ENCODE assay signal across 5 cellular contexts in the genomic region with DNA sequence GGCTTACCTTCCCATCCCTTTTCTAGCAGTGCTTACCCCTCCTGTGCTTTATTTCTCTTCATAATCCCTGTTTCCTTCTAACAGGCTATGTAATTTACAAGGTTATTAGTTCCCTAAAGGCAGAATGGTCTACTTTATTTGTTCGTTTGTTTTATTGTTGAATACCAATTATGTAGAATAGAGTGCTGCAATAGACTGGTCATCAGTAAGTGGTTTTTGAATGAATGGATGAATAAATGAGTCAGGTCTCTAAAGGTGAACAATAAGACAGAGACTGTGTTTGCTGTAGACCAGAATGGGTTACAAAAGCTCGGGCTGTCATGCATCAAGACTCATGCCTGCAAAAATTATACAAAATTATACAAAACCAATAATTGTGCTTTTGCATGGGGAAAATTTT.
"Had no signal": no experiment of that assay in that cellular context is flagged by ENCODE, and none has a peak within 500 bp of the region (broad histone marks: within the 10 kb centered on the region; RNA-seq: fewer than 3 reads in every experiment).

No MANE protein-coding gene starts in this region.

- H3K4me1 Mint-ChIP-seq: GM23338, H9 had no signal

- ATAC-seq: GM23338, K562 had no signal

- H3K27ac Mint-ChIP-seq: GM23338, H9 had no signal

- DNase-seq: H9, HCEC 1CT, IMR-90 had no signal

- H3K4me3 Mint-ChIP-seq: GM23338, H9 had no signal

- H3K4me2 ChIP-seq: GM23338 had no signal

- H3K9me3 Mint-ChIP-seq: GM23338 had no signal

- H3K4me3 ChIP-seq: GM23338, K562 had no signal

- H2AFZ ChIP-seq: GM23338 had no signal
